In genomic region chr3:21755896-21756295, GRCh38 we compare ENCODE assay signal across 1 cellular context.
TF ChIP-seq lines count a peak whose summit lies in the region.

No MANE protein-coding gene starts in this region.

TF ChIP-seq in K562, 482 proteins besides CTCF, POLR2A, EP300 and RAD21:
- no peak for TF ChIP-seq ZNF395 (CRISPR knock-in tag; IDR thresholded peaks at IDR 0.05)
- no peak for TF ChIP-seq RBBP5 (IDR thresholded peaks at IDR 0.05; ENCODE audit: borderline replicate concordance, insufficient read depth, low read length, poor library complexity, severe bottlenecking)
- TF ChIP-seq NR2C2 (CRISPR knock-in tag; IDR thresholded peaks at IDR 0.05) = no peak
- no peak for TF ChIP-seq NR2C2 (tag; IDR thresholded peaks at IDR 0.05)
- TF ChIP-seq ZNF263 (CRISPR knock-in tag; IDR thresholded peaks at IDR 0.05; ENCODE audit: borderline replicate concordance) = no peak
- no peak for TF ChIP-seq ATF1 (CRISPR knock-in tag; IDR thresholded peaks at IDR 0.05)
- no peak for TF ChIP-seq ATF1 (tag; IDR thresholded peaks at IDR 0.05)
